ENCODE assay signal across 22 cellular contexts in genomic region chr16:86069736-86070298, GRCh38.
DNase-seq lines count a peak whose midpoint lies in the region; ATAC-seq, FAIRE-seq and TF ChIP-seq lines count a peak whose summit lies in the region.
"Had no signal": no experiment of that assay in that cellular context is flagged by ENCODE, and none has a peak within 500 bp of the region (broad histone marks: within the 10 kb centered on the region; RNA-seq: fewer than 3 reads in every experiment).

No MANE protein-coding gene starts in this region.

- no peak overlapping the region for H3K4me2 ChIP-seq in H1 (ENCODE audit: insufficient read depth in 1 of 2, low read depth in 2 of 2, low read length in 2 of 2)

- peaks cover 53% of the 10 kb centered on the region for H3K27me3 Mint-ChIP-seq in nephron progenitor cell (ENCODE audit: low read depth, poor library complexity)

- H4K8ac ChIP-seq in H1 (ENCODE audit: extremely low read depth, insufficient read depth, low read length): peak overlapping the region; percentile 44

- H4K91ac ChIP-seq in H1 (replicated peaks; ENCODE audit: insufficient read length, low read length): no peak overlapping the region

- H2AFZ ChIP-seq in H1 (ENCODE audit: low read length): no peak overlapping the region

- H3K4ac ChIP-seq in H1 (replicated peaks; ENCODE audit: insufficient read length, low read depth, low read length): peak overlapping the region; percentile 78

- no peak overlapping the region for H3K18ac ChIP-seq in H1 (ENCODE audit: extremely low read depth, low read length)

- H2BK15ac ChIP-seq in H1 (ENCODE audit: low read length): peak overlapping the region; percentile 72; the same call in 1 of the 2 replicates

- no peaks in the 10 kb centered on the region for H3K9me3 ChIP-seq in H1 (ENCODE audit: insufficient read depth in 2 of 2, low read depth in 1 of 2, low read length in 1 of 2)
- no peaks in the 10 kb centered on the region for H3K9me3 ChIP-seq in upper lobe of left lung
- H3K9me3 ChIP-seq: BLaER1 treated with 17β-estradiol and CSF1 and Interleukin-3, amounts not matched to agents 10 nM and 100 nM had no signal

- H3K27ac ChIP-seq in H1 (ENCODE audit: low read depth, low read length) (no peak overlapping the region), upper lobe of left lung (peak overlapping the region in 3 of 4 donors; percentile 1 to 76 (median 75))
- H3K27ac ChIP-seq: BLaER1 treated with 17β-estradiol and CSF1 and Interleukin-3, amounts not matched to agents 10 nM and 100 nM; HL-60 had no signal

- no peak overlapping the region for H2BK5ac ChIP-seq in H1 (ENCODE audit: low read depth, low read length)

- no peaks in the 10 kb centered on the region for H3K79me1 ChIP-seq in H1 (ENCODE audit: low read depth, low read length)

- no peak for ATAC-seq in upper lobe of left lung (ENCODE audit: low FRiP score in 2 of 2)
- ATAC-seq: CD8-positive, alpha-beta T cell had no signal

- H3K4me1 Mint-ChIP-seq in nephron progenitor cell: peaks cover 62% of the 10 kb centered on the region
- H3K4me1 Mint-ChIP-seq: B cell had no signal

- TF ChIP-seq RAD21 in H1 (IDR thresholded peaks at IDR 0.05 in 1 of 2, conservative IDR thresholded peaks at IDR 0.05 in 1 of 2; ENCODE audit: low read depth in 2 of 2, low read length in 2 of 2): no peak

- H3K79me2 ChIP-seq in H1 (ENCODE audit: control insufficient read depth in 1 of 2, insufficient read depth in 2 of 2, low read length in 2 of 2): no peaks in the 10 kb centered on the region

- DNase-seq in CMK (ENCODE audit: low read depth) (peak; percentile 9), H1 (ENCODE audit: low read depth in 1 of 2, low spot score in 2 of 2) (no peak), nephron progenitor cell (peak; percentile 41), upper lobe of left lung (no peak), kidney glomerular epithelial cell (lab: John Stamatoyannopoulos, UW) (no peak), GF-D8 (lab: John Stamatoyannopoulos, UW) (no peak), HTR-8/SVneo (ENCODE audit: insufficient read length, low spot score) (no peak)
- DNase-seq: 8988T; CD8-positive, alpha-beta T cell; COR-L47; DMS 273 treated with DMSO at 0.1 percent for 48 hours; DMS53; DND-41; EL; HCEC 1CT; IMR-90 had no signal

- no peak overlapping the region for H3K56ac ChIP-seq in H1 (replicated peaks; ENCODE audit: insufficient read length, low read depth, low read length)

- TF ChIP-seq CTCF in H1 (IDR thresholded peaks at IDR 0.05; ENCODE audit: control extremely low read depth in 1 of 3, insufficient read depth in 1 of 3, low read depth in 1 of 3, low read length in 3 of 3) (no peak), nephron progenitor cell (IDR thresholded peaks at IDR 0.05) (no peak), upper lobe of left lung (IDR thresholded peaks at IDR 0.05) (no peak)

- peaks cover 2 to 8% (median 4%) of the 10 kb centered on the region in 4 experiments; a peak in 6 of 7 replicates for H3K4me1 ChIP-seq in H1 (replicated peaks in 1 of 4; ENCODE audit: control insufficient read depth in 3 of 4, insufficient read depth in 4 of 4, low read length in 3 of 4)
- H3K4me1 ChIP-seq in upper lobe of left lung: peaks cover 4 to 41% (median 30%) of the 10 kb centered on the region in 4 donors

- H3K36me3 Mint-ChIP-seq in nephron progenitor cell (ENCODE audit: low read depth): no peaks in the 10 kb centered on the region
- H3K36me3 Mint-ChIP-seq: CD8-positive, alpha-beta T cell had no signal

- CTCF ChIA-PET in H1 (lab: Charles Lee; ENCODE audit: partially characterized antibody): interaction anchor here (0.7 to 4.9 kb wide), 7 partner anchors 21 to 449 kb away, joined by 3 to 75 read pairs (median 4); no protein-coding TSS in a partner anchor

- H3K27me3 ChIP-seq in H1 (replicated peaks in 1 of 4; ENCODE audit: control insufficient read depth in 3 of 4, extremely low read depth in 1 of 4, insufficient read depth in 3 of 4, low read length in 3 of 4) (no peaks in the 10 kb centered on the region; a peak in 1 of 7 replicates), upper lobe of left lung (peaks cover 0 to 3% (median 0%) of the 10 kb centered on the region in 4 donors)

- H3K23ac ChIP-seq in H1 (ENCODE audit: insufficient read length): no peak overlapping the region

- H2BK12ac ChIP-seq in H1 (ENCODE audit: low read depth, low read length): no peak overlapping the region

- peaks cover 0 to 3% of the 10 kb centered on the region in 2 experiments for H4K20me1 ChIP-seq in H1 (replicated peaks in 1 of 2; ENCODE audit: control insufficient read depth in 1 of 2, insufficient read depth in 2 of 2, low read length in 2 of 2)

- H3K9me3 Mint-ChIP-seq in nephron progenitor cell: no peaks in the 10 kb centered on the region
- H3K9me3 Mint-ChIP-seq: CD8-positive, alpha-beta T cell had no signal

- no peak overlapping the region for H3K14ac ChIP-seq in H1 (ENCODE audit: insufficient read length)

- H3K9ac ChIP-seq in H1 (replicated peaks in 1 of 4; ENCODE audit: extremely low read depth in 1 of 4, low read depth in 3 of 4, low read length in 3 of 4): no peak overlapping the region; a peak in 1 of 7 replicates
- H3K9ac ChIP-seq: BLaER1 treated with 17β-estradiol and CSF1 and Interleukin-3, amounts not matched to agents 10 nM and 100 nM had no signal

- TF ChIP-seq EP300 in H1 (IDR thresholded peaks at IDR 0.05; ENCODE audit: borderline replicate concordance in 1 of 2, low read depth in 2 of 2, low read length in 2 of 2): no peak
- TF ChIP-seq EP300 in upper lobe of left lung (IDR thresholded peaks at IDR 0.05): no peak

- no peak overlapping the region for H2AK5ac ChIP-seq in H1 (ENCODE audit: low read depth, low read length)

- POLR2A ChIA-PET in H1 (lab: Charles Lee; ENCODE audit: partially characterized antibody): interaction anchor here (1.7 kb wide), 1 partner anchor 453 kb away, joined by 3 read pairs; no protein-coding TSS in a partner anchor

- H3K36me3 ChIP-seq in H1 (ENCODE audit: control insufficient read depth in 2 of 4, insufficient read depth in 4 of 4, low read length in 3 of 4): no peaks in the 10 kb centered on the region
- no peaks in the 10 kb centered on the region for H3K36me3 ChIP-seq in upper lobe of left lung
- H3K36me3 ChIP-seq: BLaER1 treated with 17β-estradiol and CSF1 and Interleukin-3, amounts not matched to agents 10 nM and 100 nM had no signal

- H3K4me3 Mint-ChIP-seq in nephron progenitor cell: no peak overlapping the region
- H3K4me3 Mint-ChIP-seq: B cell; CD8-positive, alpha-beta T cell had no signal

- no peak overlapping the region for H3K4me3 ChIP-seq in H1 (ENCODE audit: extremely low read depth in 1 of 4, insufficient read depth in 2 of 4, low read depth in 3 of 4, low read length in 4 of 4)
- H3K4me3 ChIP-seq in upper lobe of left lung: no peak overlapping the region
- H3K4me3 ChIP-seq: BLaER1 treated with 17β-estradiol and CSF1 and Interleukin-3, amounts not matched to agents 10 nM and 100 nM had no signal

- TF ChIP-seq POLR2A in H1 (IDR thresholded peaks at IDR 0.05; ENCODE audit: control extremely low read depth in 1 of 2, low read depth in 2 of 2, low read length in 2 of 2) (no peak), upper lobe of left lung (IDR thresholded peaks at IDR 0.05) (no peak)

- H2BK120ac ChIP-seq in H1 (replicated peaks; ENCODE audit: low read depth, low read length): no peak overlapping the region

- no peaks in the 10 kb centered on the region for H3K23me2 ChIP-seq in H1 (ENCODE audit: low read depth, low read length)

- 88% methylated on average over 20 of the region's 21 CpGs; no CpG with 5 or more reads in 1 of the 2 experiments for WGBS in H1 (ENCODE audit: extremely low coverage in 1 of 2, insufficient coverage in 1 of 2, insufficient read length in 1 of 2, insufficient replicate concordance in 2 of 2, low coverage in 1 of 2, low lambda C conversion rate in 2 of 2, missing lambda C conversion rate in 1 of 2), 2 experiments
- WGBS in upper lobe of left lung, 2 donors: 51 to 64% methylated on average over 4 to 21 of the region's 21 CpGs

- FAIRE-seq in H1 (lab: Jason Lieb, UNC) (no peak), HTR-8/SVneo (lab: Jason Lieb, UNC) (no peak)
- FAIRE-seq: GM12891, GM19239, H54 had no signal

- H4K5ac ChIP-seq in H1 (ENCODE audit: insufficient read length, low read depth, low read length): no peak overlapping the region

- no peak overlapping the region for H3K27ac Mint-ChIP-seq in nephron progenitor cell
- H3K27ac Mint-ChIP-seq: B cell; CD8-positive, alpha-beta T cell had no signal

- H2BK20ac ChIP-seq in H1 (ENCODE audit: low read length): no peak overlapping the region

TF ChIP-seq in H1, 55 proteins besides CTCF, POLR2A, EP300 and RAD21:
- TF ChIP-seq SP4 (IDR thresholded peaks at IDR 0.05; ENCODE audit: low read length) (no peak), HDAC6 (IDR thresholded peaks at IDR 0.05; ENCODE audit: low read depth, low read length) (no peak), ATF3 (IDR thresholded peaks at IDR 0.05; ENCODE audit: insufficient read depth, low read depth, low read length) (no peak), POU5F1 (IDR thresholded peaks at IDR 0.05; ENCODE audit: low read depth, low read length) (no peak)

Comparison
In these comparisons a context has a peak if more than half of its experiments do, and no peak if none do; other contexts are left out.
1. DNase-seq: peak in CMK (single experiment) and nephron progenitor cell (single experiment); none in H1 (0 of 2), upper lobe of left lung (0 of 2), kidney glomerular epithelial cell (single experiment), GF-D8 (single experiment) and HTR-8/SVneo (single experiment).